In genomic region chrX:100615015-100615414, GRCh38 we compare ENCODE assay signal across 8 cellular contexts. TPM values are rescaled to one million over a fixed set of nuclear protein-coding genes. Genes with fewer than 3 reads are reported as not detected.
DNase-seq lines count a peak whose midpoint lies in the region; ATAC-seq and TF ChIP-seq lines count a peak whose summit lies in the region.

No MANE protein-coding gene starts in this region.

- ATAC-seq in Right ventricle myocardium superior (ENCODE audit: poor library complexity): no peak
- no peak for ATAC-seq in CD8-positive, alpha-beta T cell

- no peak overlapping the region for H3K4me3 Mint-ChIP-seq in CD8-positive, alpha-beta T cell

- H3K9ac ChIP-seq in GM23248: no peak overlapping the region
- H3K9ac ChIP-seq in adipocyte (ENCODE audit: low read length): no peak overlapping the region

- WGBS in GM23248 (ENCODE audit: low coverage in 1 of 2, low lambda C conversion rate in 2 of 2, missing lambda C conversion rate in 2 of 2), 2 experiments: 30 to 33% methylated on average over 3 of the region's 3 CpGs

- no peaks in the 10 kb centered on the region for H3K4me1 Mint-ChIP-seq in CD8-positive, alpha-beta T cell (ENCODE audit: low read depth)

- H3K4me3 ChIP-seq in left ventricle myocardium inferior (no peak overlapping the region), GM23248 (no peak overlapping the region), adipocyte (ENCODE audit: low read length) (no peak overlapping the region)
- H3K4me3 ChIP-seq in CD8-positive, alpha-beta T cell (ENCODE audit: low read depth, low read length): no peak overlapping the region

- no peaks in the 10 kb centered on the region for H3K27me3 ChIP-seq in left ventricle myocardium inferior (ENCODE audit: low read depth)
- H3K27me3 ChIP-seq in GM23248 (replicated peaks; ENCODE audit: insufficient read depth): no peaks in the 10 kb centered on the region
- peaks cover 11% of the 10 kb centered on the region for H3K27me3 ChIP-seq in adipocyte (replicated peaks; ENCODE audit: control insufficient read depth, insufficient read depth, low read length)
- H3K27me3 ChIP-seq in CD8-positive, alpha-beta T cell (ENCODE audit: insufficient read depth, low read length): no peaks in the 10 kb centered on the region

- no peaks in the 10 kb centered on the region for H3K36me3 Mint-ChIP-seq in CD8-positive, alpha-beta T cell

- H3K27ac Mint-ChIP-seq in CD8-positive, alpha-beta T cell: no peak overlapping the region

- H3K27me3 Mint-ChIP-seq in CD8-positive, alpha-beta T cell (ENCODE audit: low read depth): peaks cover 12% of the 10 kb centered on the region

- CTCF ChIA-PET in CD8-positive, alpha-beta T cell (lab: Charles Lee): interaction anchor here (1.3 kb wide), 1 partner anchor 26 kb away, joined by 3 read pairs; no protein-coding TSS in a partner anchor

- in situ Hi-C loops in GM23248 (cut with MboI) (no loop called here), KBM-7 (cut with MboI; ENCODE audit: low pct_unique_long_range_greater_than_20kb, low sequenced_read_pairs) (no loop called here)

- H3K27ac ChIP-seq in left ventricle myocardium inferior (replicated peaks) (no peak overlapping the region), GM23248 (no peak overlapping the region)
- no peak overlapping the region for H3K27ac ChIP-seq in CD8-positive, alpha-beta T cell (ENCODE audit: low read depth, low read length)

- no peaks in the 10 kb centered on the region for H3F3A ChIP-seq in GM23248 (ENCODE audit: insufficient read depth)

- H3K9me3 ChIP-seq in left ventricle myocardium inferior (replicated peaks) (no peaks in the 10 kb centered on the region), GM23248 (ENCODE audit: low read depth) (no peaks in the 10 kb centered on the region), adipocyte (ENCODE audit: control insufficient read depth, low read length) (no peaks in the 10 kb centered on the region)
- H3K9me3 ChIP-seq in CD8-positive, alpha-beta T cell (ENCODE audit: low read length): no peaks in the 10 kb centered on the region

- H3K9me3 Mint-ChIP-seq in CD8-positive, alpha-beta T cell: no peaks in the 10 kb centered on the region

- POLR2A ChIA-PET in CD8-positive, alpha-beta T cell (lab: Charles Lee): no interaction called here

- peak overlapping the region; percentile 75 for H2AFZ ChIP-seq in GM23248

- no peaks in the 10 kb centered on the region for H4K20me1 ChIP-seq in GM23248 (ENCODE audit: insufficient read depth)

- H3K36me3 ChIP-seq in left ventricle myocardium inferior (no peaks in the 10 kb centered on the region), GM23248 (ENCODE audit: low read depth) (no peaks in the 10 kb centered on the region), adipocyte (ENCODE audit: control insufficient read depth, insufficient read depth, low read length, severe bottlenecking) (no peaks in the 10 kb centered on the region)
- no peaks in the 10 kb centered on the region for H3K36me3 ChIP-seq in CD8-positive, alpha-beta T cell (ENCODE audit: insufficient read depth, low read length)

- TF ChIP-seq CTCF in left ventricle myocardium inferior (IDR thresholded peaks at IDR 0.05; ENCODE audit: borderline replicate concordance): peak; percentile 49
- TF ChIP-seq CTCF in CD8-positive, alpha-beta T cell (IDR thresholded peaks at IDR 0.05): no peak

- no peak for DNase-seq in left ventricle myocardium inferior
- no peak for DNase-seq in Right ventricle myocardium superior
- DNase-seq in GM23248: peak; percentile 70
- DNase-seq in KBM-7: peak; percentile 74
- DNase-seq in adipocyte (ENCODE audit: low read depth): peak; percentile 83
- peak; percentile 60 for DNase-seq in left kidney (ENCODE audit: low read depth, low spot score)
- DNase-seq in CD8-positive, alpha-beta T cell: no peak
- no peak for DNase-seq in ecto neural progenitor cell (ENCODE audit: low spot score)

- no peaks in the 10 kb centered on the region for H3K79me2 ChIP-seq in GM23248 (ENCODE audit: insufficient read depth)

- H3K9me2 ChIP-seq in GM23248 (ENCODE audit: insufficient read depth): no peaks in the 10 kb centered on the region

- peak overlapping the region; percentile 12 for H3K4me2 ChIP-seq in GM23248 (ENCODE audit: unreplicated experiment)

- intact Hi-C loops in left ventricle myocardium inferior (cut with micrococcal nuclease) (no loop called here), Right ventricle myocardium superior (cut with DNase I) (no loop called here)
- intact Hi-C loops in CD8-positive, alpha-beta T cell (cut with DNase I, micrococcal nuclease): no loop called here

- H3K4me1 ChIP-seq in left ventricle myocardium inferior (no peaks in the 10 kb centered on the region), GM23248 (ENCODE audit: insufficient read depth) (0 out of 2 replicates have a peak, but pooled peaks cover 7% of the 10 kb centered on the region), adipocyte (ENCODE audit: control insufficient read depth, insufficient read depth, low read length) (peaks cover 11% of the 10 kb centered on the region)
- H3K4me1 ChIP-seq in CD8-positive, alpha-beta T cell (ENCODE audit: insufficient read depth, low read length): no peaks in the 10 kb centered on the region

RNA-seq across cellular contexts. Expression of gene TSPAN6, which starts 21.6 kb away (rescaled TPM):
- total RNA-seq in left ventricle myocardium inferior (4.6 TPM), Right ventricle myocardium superior (4.2 TPM)
- 24.3 and 29.3 TPM in 2 replicates for total RNA-seq in GM23248 (2014; rRNA removed; shearing (Covaris generic))
- polyA plus RNA-seq in GM23248 (2016; fragmentation: Nextera tagmentation; extraction: Ambion mirVana): 36.5 and 37.8 TPM in 2 replicates
- total RNA-seq in CD8-positive, alpha-beta T cell: 1 to 10 TPM; 1.2 to 1.3 TPM

RNA-seq across cellular contexts. Expression of gene SRPX2, which starts 29.0 kb away (rescaled TPM):
- total RNA-seq in left ventricle myocardium inferior (7.5 TPM), Right ventricle myocardium superior (8.6 TPM)
- 36.5 and 36.7 TPM in 2 replicates for total RNA-seq in GM23248 (2014; rRNA removed; shearing (Covaris generic))
- 40.3 and 40.4 TPM in 2 replicates for polyA plus RNA-seq in GM23248 (2016; fragmentation: Nextera tagmentation; extraction: Ambion mirVana)
- total RNA-seq in CD8-positive, alpha-beta T cell: not detected

RNA-seq across cellular contexts. Expression of gene TNMD, which starts 30.3 kb away (rescaled TPM):
- total RNA-seq in left ventricle myocardium inferior (0.22 TPM), Right ventricle myocardium superior (0.16 TPM)
- not detected in 2 replicates for total RNA-seq in GM23248 (2014; rRNA removed; shearing (Covaris generic))
- polyA plus RNA-seq in GM23248 (2016; fragmentation: Nextera tagmentation; extraction: Ambion mirVana): not detected in 2 replicates
- not detected for total RNA-seq in CD8-positive, alpha-beta T cell

Comparison
In these comparisons a context has a peak if more than half of its experiments do, and no peak if none do; other contexts are left out.
1. DNase-seq: peak in GM23248 (single experiment), KBM-7 (single experiment), adipocyte (single experiment) and left kidney (single experiment); none in left ventricle myocardium inferior (single experiment), Right ventricle myocardium superior (single experiment), CD8-positive, alpha-beta T cell (0 of 7) and ecto neural progenitor cell (single experiment).